In genomic region chr6:14121936-14122344, GRCh38 we compare ENCODE assay signal across 8 cellular contexts. TPM values are rescaled to one million over a fixed set of nuclear protein-coding genes. Genes with fewer than 3 reads are reported as not detected.
DNase-seq lines count a peak whose midpoint lies in the region; ATAC-seq and TF ChIP-seq lines count a peak whose summit lies in the region.

No MANE protein-coding gene starts in this region.

- peaks cover 0 to 3% of the 10 kb centered on the region in 2 donors for H3K27me3 Mint-ChIP-seq in CD8-positive, alpha-beta memory T cell
- no peaks in the 10 kb centered on the region for H3K27me3 Mint-ChIP-seq in activated naive CD4-positive, alpha-beta T cell treated with anti-CD3 and anti-CD28 coated beads, Interleukin-2, amount 50 U/mL, for 24 hours
- H3K27me3 Mint-ChIP-seq in type B pancreatic cell, result peaks cover 12% of the 10 kb centered on the region

- H3K4me3 Mint-ChIP-seq in CD8-positive, alpha-beta memory T cell, result peak overlapping the region in 5 of 7 donors; percentile 4 to 30 (median 13)
- peak overlapping the region; percentile 2 for H3K4me3 Mint-ChIP-seq in activated naive CD4-positive, alpha-beta T cell treated with anti-CD3 and anti-CD28 coated beads, Interleukin-2, amount 50 U/mL, for 24 hours
- no peak overlapping the region for H3K4me3 Mint-ChIP-seq in type B pancreatic cell

- no peaks in the 10 kb centered on the region for H3K36me3 ChIP-seq in CD8-positive, alpha-beta memory T cell (ENCODE audit: insufficient read depth, low read length)
- H3K36me3 ChIP-seq in prostate gland, result no peaks in the 10 kb centered on the region

- no peak overlapping the region for H3K27ac ChIP-seq in CD8-positive, alpha-beta memory T cell (ENCODE audit: low read depth, low read length)
- H3K27ac ChIP-seq in dorsolateral prefrontal cortex, result peak overlapping the region in 15 of 59 donors; percentile 6 to 74 (median 41)
- no peak overlapping the region for H3K27ac ChIP-seq in prostate gland

- peaks cover 14% of the 10 kb centered on the region for H3K4me1 ChIP-seq in CD8-positive, alpha-beta memory T cell (ENCODE audit: insufficient read depth, low read length)
- no peaks in the 10 kb centered on the region for H3K4me1 ChIP-seq in prostate gland (replicated peaks)

- WGBS in prostate gland, result 86% methylated on average over 4 of the region's 4 CpGs

- no peak overlapping the region for H3K4me3 ChIP-seq in CD8-positive, alpha-beta memory T cell (ENCODE audit: low read length)
- H3K4me3 ChIP-seq in dorsolateral prefrontal cortex (no peak overlapping the region), prostate gland (no peak overlapping the region)

- POLR2A ChIA-PET in CD8-positive, alpha-beta memory T cell (lab: Charles Lee), result no interaction called here

- H3K27ac Mint-ChIP-seq in CD8-positive, alpha-beta memory T cell, result peak overlapping the region in 4 of 8 donors; percentile 1 to 39 (median 14)
- H3K27ac Mint-ChIP-seq in activated naive CD4-positive, alpha-beta T cell treated with anti-CD3 and anti-CD28 coated beads, Interleukin-2, amount 50 U/mL, for 24 hours, result no peak overlapping the region
- no peak overlapping the region for H3K27ac Mint-ChIP-seq in type B pancreatic cell

- H3K27me3 ChIP-seq in CD8-positive, alpha-beta memory T cell (ENCODE audit: insufficient read depth, low read length, poor library complexity, severe bottlenecking), result no peaks in the 10 kb centered on the region
- H3K27me3 ChIP-seq in dorsolateral prefrontal cortex (no peaks in the 10 kb centered on the region), prostate gland (replicated peaks; ENCODE audit: insufficient read depth) (no peaks in the 10 kb centered on the region)

- TF ChIP-seq CTCF in dorsolateral prefrontal cortex (IDR thresholded peaks at IDR 0.05 in 54 of 56, conservative IDR thresholded peaks at IDR 0.05 in 2 of 56; ENCODE audit: low read depth in 1 of 56, partially characterized antibody in 56 of 56) (no peak), prostate gland (IDR thresholded peaks at IDR 0.05) (no peak), type B pancreatic cell (conservative IDR thresholded peaks at IDR 0.05) (no peak)

- CTCF ChIA-PET in CD8-positive, alpha-beta memory T cell (lab: Charles Lee), result interaction anchor here (1.6 kb wide), 1 partner anchor 22 kb away, joined by 3 read pairs; no protein-coding TSS in a partner anchor

- H3K9me3 Mint-ChIP-seq in CD8-positive, alpha-beta memory T cell, result no peaks in the 10 kb centered on the region
- no peaks in the 10 kb centered on the region for H3K9me3 Mint-ChIP-seq in activated naive CD4-positive, alpha-beta T cell treated with anti-CD3 and anti-CD28 coated beads, Interleukin-2, amount 50 U/mL, for 24 hours
- no peaks in the 10 kb centered on the region for H3K9me3 Mint-ChIP-seq in type B pancreatic cell

- peaks cover 36 to 68% (median 62%) of the 10 kb centered on the region in 3 donors for H3K4me1 Mint-ChIP-seq in CD8-positive, alpha-beta memory T cell
- H3K4me1 Mint-ChIP-seq in activated naive CD4-positive, alpha-beta T cell treated with anti-CD3 and anti-CD28 coated beads, Interleukin-2, amount 50 U/mL, for 24 hours, result peaks cover 54% of the 10 kb centered on the region
- H3K4me1 Mint-ChIP-seq in type B pancreatic cell (ENCODE audit: unreplicated experiment), result peaks cover 6% of the 10 kb centered on the region

- DNase-seq in CD8-positive, alpha-beta memory T cell, result no peak
- DNase-seq in dorsolateral prefrontal cortex (no peak), prostate gland (ENCODE audit: low spot score) (no peak), type B pancreatic cell (ENCODE audit: extremely low spot score, unreplicated experiment) (no peak), NCI-H1048 (lab: John Stamatoyannopoulos, UW) (no peak)

- ATAC-seq in GM19397 (IDR thresholded peaks at IDR 0.05; ENCODE audit: unreplicated experiment), result peak; percentile 51
- peak; percentile 56 for ATAC-seq in HG03439 (IDR thresholded peaks at IDR 0.05; ENCODE audit: unreplicated experiment)

- peaks cover 0 to 27% (median 15%) of the 10 kb centered on the region in 3 donors for H3K36me3 Mint-ChIP-seq in CD8-positive, alpha-beta memory T cell
- peaks cover 25% of the 10 kb centered on the region for H3K36me3 Mint-ChIP-seq in activated naive CD4-positive, alpha-beta T cell treated with anti-CD3 and anti-CD28 coated beads, Interleukin-2, amount 50 U/mL, for 24 hours
- peaks cover 3% of the 10 kb centered on the region for H3K36me3 Mint-ChIP-seq in type B pancreatic cell

- intact Hi-C loops in dorsolateral prefrontal cortex (cut with DNase I), result loop anchor here in 1 of 2 donors (10.0 kb wide), 1 partner anchor 1393 kb away; no protein-coding TSS in a partner anchor
- intact Hi-C loops in prostate gland (cut with DNase I), result no loop called here

- H3K9me3 ChIP-seq in CD8-positive, alpha-beta memory T cell (ENCODE audit: low read length), result no peaks in the 10 kb centered on the region
- H3K9me3 ChIP-seq in prostate gland, result no peaks in the 10 kb centered on the region

- TF ChIP-seq POLR2A in prostate gland (IDR thresholded peaks at IDR 0.05), result no peak

RNA-seq across cellular contexts. Expression of gene CD83, which starts 4.4 kb away (rescaled TPM):
- 10 to 100 TPM; 53.3 to 56.2 TPM for total RNA-seq in CD8-positive, alpha-beta memory T cell
- 3.2 TPM for polyA plus RNA-seq in CD8-positive, alpha-beta memory T cell
- total RNA-seq in dorsolateral prefrontal cortex (10 to 100 TPM in 115 of 120 experiments, 1 to 10 TPM in 5; 7.9 to 32.6 (median 19.5) TPM), prostate gland (1 to 10 TPM; 5.5 to 5.7 TPM), type B pancreatic cell (ENCODE audit: low replicate concordance) (1.7 and 7.7 TPM in 2 replicates)
